In the genomic region with DNA sequence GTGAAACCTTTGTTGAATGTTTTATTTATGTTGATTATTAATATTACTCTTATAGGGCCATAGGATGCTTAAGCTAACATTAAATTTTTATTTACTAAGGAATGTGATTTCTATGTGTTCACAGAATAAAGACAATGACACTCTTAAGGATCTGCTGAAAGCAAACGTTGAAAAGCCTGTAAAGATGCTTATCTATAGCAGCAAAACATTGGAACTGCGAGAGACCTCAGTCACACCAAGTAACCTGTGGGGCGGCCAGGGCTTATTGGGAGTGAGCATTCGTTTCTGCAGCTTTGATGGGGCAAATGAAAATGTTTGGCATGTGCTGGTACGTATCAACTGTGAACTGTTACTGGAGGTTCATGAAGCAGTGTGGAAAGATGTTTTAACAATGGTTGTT, we compare ENCODE assay signal across 38 cellular contexts.
"Had no signal": no experiment of that assay in that cellular context is flagged by ENCODE, and none has a peak within 500 bp of the region (broad histone marks: within the 10 kb centered on the region; RNA-seq: fewer than 3 reads in every experiment).

No MANE protein-coding gene starts in this region.

- DNase-seq: activated B cell treated with CpG ODN at 0.5 μM for 24 hours; activated CD4-positive, alpha-beta memory T cell treated with anti-CD3 and anti-CD28 coated beads for 36 hours; activated CD4-positive, alpha-beta T cell treated with anti-CD3 and anti-CD28 coated beads for 4 hours; activated CD4-positive, alpha-beta T cell treated with anti-CD3 and anti-CD28 coated beads, Interleukin-2, amount 50 U/mL, for 1 hour; activated CD4-positive, CD25-positive, alpha-beta regulatory T cell treated with anti-CD3 and anti-CD28 coated beads, Interleukin-2, amount 50 U/mL, for 72 hours; activated CD8-positive, alpha-beta memory T cell treated with anti-CD3 and anti-CD28 coated beads, Interleukin-2, amount 50 U/mL, for 4 hours; activated naive CD4-positive, alpha-beta T cell treated with anti-CD3 and anti-CD28 coated beads, Interleukin-2, amount 10 ng/mL, durations not matched to agents 7 days and 5 days; activated naive CD8-positive, alpha-beta T cell treated with anti-CD3 and anti-CD28 coated beads, Interleukin-2, amount 10 ng/mL, durations not matched to agents 7 days and 5 days; activated T-cell treated with anti-CD3 and anti-CD28 coated beads for 4 hours; activated T-cell treated with anti-CD3 and anti-CD28 coated beads, Interleukin-2, amount 50 U/mL, for 4 hours; amygdala; Kasumi-1; MM.1S; NCI-H1092 treated with DMSO at 0.1 percent for 48 hours; NCI-H1417; NCI-H146; NCI-H187; NCI-H2029 treated with DMSO at 0.1 percent for 48 hours; NCI-H2107; NCI-H2171; NCI-H510A; NCI-H526; NCI-H748 treated with DMSO at 0.1 percent for 48 hours; NK-92 treated with Interleukin-12 subunit alpha and Interleukin-12 subunit beta, amount 100 ng/mL, for 24 hours; PC-3; SIG-M5; T-helper 1 cell; T-helper 2 cell; T-helper 9 cell had no signal

- H3K9me3 ChIP-seq: ascending aorta had no signal

- H3K27ac ChIP-seq: ascending aorta, cardiac muscle cell, RWPE1, VCaP had no signal

- H3K9me3 Mint-ChIP-seq: activated B cell treated with CpG ODN at 0.5 μM for 24 hours; activated CD4-positive, alpha-beta memory T cell treated with anti-CD3 and anti-CD28 coated beads for 36 hours; activated naive CD4-positive, alpha-beta T cell treated with anti-CD3 and anti-CD28 coated beads, Interleukin-2, amount 10 ng/mL, durations not matched to agents 7 days and 5 days; activated naive CD8-positive, alpha-beta T cell treated with anti-CD3 and anti-CD28 coated beads, Interleukin-2, amount 10 ng/mL, durations not matched to agents 7 days and 5 days; activated T-cell treated with anti-CD3 and anti-CD28 coated beads, Interleukin-2, amount 50 U/mL, for 4 hours; activated T-helper 1 cell treated with anti-CD3 and anti-CD28 coated beads, Interleukin-12 subunit alpha, Interleukin-12 subunit beta, Interleukin-2, Interleukin-4 antibody, amounts not matched to agents 30 ng/mL and 10 ng/mL and 1 ng/mL, durations not matched to agents 14 hours and 24 hours and 36 hours; central memory CD8-positive, alpha-beta T cell had no signal

- H3K4me3 ChIP-seq: ascending aorta, cardiac muscle cell had no signal

- H3K4me1 ChIP-seq: ascending aorta had no signal

- H3K4me1 Mint-ChIP-seq: activated naive CD4-positive, alpha-beta T cell treated with anti-CD3 and anti-CD28 coated beads, Interleukin-2, amount 10 ng/mL, durations not matched to agents 7 days and 5 days had no signal

- H3K27me3 ChIP-seq: ascending aorta, cardiac muscle cell had no signal

- FAIRE-seq: RCC 7860 had no signal

- H3K27ac Mint-ChIP-seq: activated CD4-positive, alpha-beta memory T cell treated with anti-CD3 and anti-CD28 coated beads for 36 hours; activated naive CD4-positive, alpha-beta T cell treated with anti-CD3 and anti-CD28 coated beads, Interleukin-2, amount 10 ng/mL, durations not matched to agents 7 days and 5 days; activated naive CD8-positive, alpha-beta T cell treated with anti-CD3 and anti-CD28 coated beads, Interleukin-2, amount 10 ng/mL, durations not matched to agents 7 days and 5 days; activated T-helper 1 cell treated with anti-CD3 and anti-CD28 coated beads, Interleukin-12 subunit alpha, Interleukin-12 subunit beta, Interleukin-2, Interleukin-4 antibody, amounts not matched to agents 30 ng/mL and 10 ng/mL and 1 ng/mL, durations not matched to agents 14 hours and 24 hours and 36 hours had no signal

- ATAC-seq: activated T-cell treated with anti-CD3 and anti-CD28 coated beads, Interleukin-2, amount 50 U/mL, for 4 hours; PC-3; Right ventricle myocardium inferior; SK-N-SH treated with all-trans-retinoic acid at 6 μM for 48 hours had no signal

- H3K27me3 Mint-ChIP-seq: activated B cell treated with CpG ODN at 0.5 μM for 24 hours; activated CD4-positive, alpha-beta memory T cell treated with anti-CD3 and anti-CD28 coated beads for 36 hours; activated naive CD4-positive, alpha-beta T cell treated with anti-CD3 and anti-CD28 coated beads, Interleukin-2, amount 10 ng/mL, durations not matched to agents 7 days and 5 days; activated naive CD8-positive, alpha-beta T cell treated with anti-CD3 and anti-CD28 coated beads, Interleukin-2, amount 10 ng/mL, durations not matched to agents 7 days and 5 days; central memory CD8-positive, alpha-beta T cell had no signal

- H3K4me3 Mint-ChIP-seq: activated B cell treated with CpG ODN at 0.5 μM for 24 hours; activated CD4-positive, alpha-beta memory T cell treated with anti-CD3 and anti-CD28 coated beads for 36 hours; activated naive CD4-positive, alpha-beta T cell treated with anti-CD3 and anti-CD28 coated beads, Interleukin-2, amount 10 ng/mL, durations not matched to agents 7 days and 5 days; activated naive CD8-positive, alpha-beta T cell treated with anti-CD3 and anti-CD28 coated beads, Interleukin-2, amount 10 ng/mL, durations not matched to agents 7 days and 5 days; activated T-cell treated with anti-CD3 and anti-CD28 coated beads, Interleukin-2, amount 50 U/mL, for 4 hours; activated T-helper 1 cell treated with anti-CD3 and anti-CD28 coated beads, Interleukin-12 subunit alpha, Interleukin-12 subunit beta, Interleukin-2, Interleukin-4 antibody, amounts not matched to agents 30 ng/mL and 10 ng/mL and 1 ng/mL, durations not matched to agents 14 hours and 24 hours and 36 hours; central memory CD8-positive, alpha-beta T cell had no signal
